In the genomic region with DNA sequence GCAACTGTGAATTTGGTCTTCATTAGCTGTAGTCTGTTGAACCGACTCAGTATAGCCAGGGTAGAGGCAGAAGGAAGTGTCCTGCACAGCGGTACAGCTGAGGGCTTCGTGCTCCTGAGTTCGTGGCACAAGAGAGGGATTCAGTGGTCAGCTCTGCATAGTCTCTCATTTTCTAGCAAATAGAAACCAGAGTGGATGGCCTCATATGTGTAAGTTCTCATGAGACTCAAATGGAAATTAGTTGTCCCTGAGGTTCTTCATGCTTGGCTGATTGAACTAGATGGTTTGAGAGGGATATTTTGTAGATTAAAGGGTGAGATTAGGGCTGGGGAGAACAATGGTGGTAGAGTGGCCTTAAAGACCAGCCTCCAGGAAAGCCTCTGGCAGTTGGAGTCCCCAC, we compare ENCODE assay signal across 13 cellular contexts. TPM values are rescaled to one million over a fixed set of nuclear protein-coding genes. Genes with fewer than 3 reads are reported as not detected.
DNase-seq lines count a peak whose midpoint lies in the region; ATAC-seq and TF ChIP-seq lines count a peak whose summit lies in the region.
"Had no signal": no experiment of that assay in that cellular context is flagged by ENCODE, and none has a peak within 500 bp of the region (broad histone marks: within the 10 kb centered on the region; RNA-seq: fewer than 3 reads in every experiment).

No MANE protein-coding gene starts in this region.

- TF ChIP-seq EP300 in suprapubic skin (IDR thresholded peaks at IDR 0.05) (no peak), tibial nerve (IDR thresholded peaks at IDR 0.05) (no peak)

- H3K4me1 ChIP-seq in trophoblast cell (ENCODE audit: control insufficient read depth in 1 of 2, insufficient read depth in 2 of 2, low read length in 2 of 2) = peaks cover 3 to 7% of the 10 kb centered on the region in 2 experiments
- H3K4me1 ChIP-seq in suprapubic skin = peaks cover 23% of the 10 kb centered on the region
- H3K4me1 ChIP-seq in tibial nerve = peaks cover 0 to 44% (median 10%) of the 10 kb centered on the region in 4 donors

- no peak overlapping the region for H4K8ac ChIP-seq in trophoblast cell (ENCODE audit: low read depth, low read length)

- H2BK5ac ChIP-seq in trophoblast cell (ENCODE audit: low read depth, low read length, poor library complexity) = no peak overlapping the region

- no peak overlapping the region for H3K9ac ChIP-seq in trophoblast cell (ENCODE audit: low read length)

- H2AK5ac ChIP-seq in trophoblast cell (ENCODE audit: low read length) = no peak overlapping the region

- ATAC-seq in GM18511 (IDR thresholded peaks at IDR 0.05; ENCODE audit: unreplicated experiment) = peak; percentile 64
- ATAC-seq in GM21528 (IDR thresholded peaks at IDR 0.05; ENCODE audit: low FRiP score, unreplicated experiment) = peak; percentile 46
- peak; percentile 47 for ATAC-seq in HG03196 (IDR thresholded peaks at IDR 0.05; ENCODE audit: unreplicated experiment)
- ATAC-seq in HG03521 (IDR thresholded peaks at IDR 0.05; ENCODE audit: unreplicated experiment) = no peak

- TF ChIP-seq CTCF in suprapubic skin (IDR thresholded peaks at IDR 0.05) (no peak), tibial nerve (IDR thresholded peaks at IDR 0.05) (no peak)

- H3K4me3 ChIP-seq in trophoblast cell (ENCODE audit: low read depth, low read length) (no peak overlapping the region), suprapubic skin (no peak overlapping the region), tibial nerve (no peak overlapping the region)
- H3K4me3 ChIP-seq: vagina had no signal

- no peaks in the 10 kb centered on the region for H3K79me1 ChIP-seq in trophoblast cell (ENCODE audit: low read length)

- H3K18ac ChIP-seq in trophoblast cell (ENCODE audit: low read length) = no peak overlapping the region

- H3K23ac ChIP-seq in trophoblast cell (ENCODE audit: low read length) = no peak overlapping the region

- no peak overlapping the region for H2BK120ac ChIP-seq in trophoblast cell (ENCODE audit: insufficient read depth, low read length, poor library complexity)

- H2AFZ ChIP-seq in trophoblast cell (ENCODE audit: insufficient read depth, low read length, poor library complexity) = no peak overlapping the region

- no peak overlapping the region for H4K91ac ChIP-seq in trophoblast cell (ENCODE audit: low read depth, low read length)

- peak overlapping the region; percentile 13 for H3K4ac ChIP-seq in trophoblast cell (ENCODE audit: low read depth, low read length)

- TF ChIP-seq POLR2A in suprapubic skin (IDR thresholded peaks at IDR 0.05) (no peak), tibial nerve (IDR thresholded peaks at IDR 0.05) (no peak)

- no CpG with 5 or more reads among the region's 4 CpGs for WGBS in trophoblast cell (ENCODE audit: extremely low coverage, insufficient coverage, insufficient read length)
- WGBS in suprapubic skin = 98% methylated on average over 4 of the region's 4 CpGs
- 94 to 96% methylated on average over 4 of the region's 4 CpGs for WGBS in tibial nerve, 2 donors

- peaks cover 13 to 21% of the 10 kb centered on the region in 2 experiments for H3K36me3 ChIP-seq in trophoblast cell (ENCODE audit: control insufficient read depth in 1 of 2, insufficient read depth in 2 of 2, low read length in 2 of 2)
- H3K36me3 ChIP-seq in suprapubic skin = peaks cover 9% of the 10 kb centered on the region
- peaks cover 0 to 13% (median 0%) of the 10 kb centered on the region in 3 donors for H3K36me3 ChIP-seq in tibial nerve
- H3K36me3 ChIP-seq: vagina had no signal

- no peak overlapping the region for H3K27ac ChIP-seq in trophoblast cell (ENCODE audit: low read depth, low read length)
- H3K27ac ChIP-seq in suprapubic skin = no peak overlapping the region
- no peak overlapping the region for H3K27ac ChIP-seq in tibial nerve
- H3K27ac ChIP-seq: vagina had no signal

- H3K4me2 ChIP-seq in trophoblast cell (ENCODE audit: low read length) = no peak overlapping the region

- H3K14ac ChIP-seq in trophoblast cell (ENCODE audit: low read length) = no peak overlapping the region

- no peak overlapping the region for H2BK12ac ChIP-seq in trophoblast cell (ENCODE audit: low read length)

- DNase-seq in trophoblast cell = no peak
- no peak for DNase-seq in suprapubic skin (ENCODE audit: low spot score in 2 of 2)
- no peak for DNase-seq in NK-92 treated with Interleukin-12 subunit alpha and Interleukin-12 subunit beta, amount 100 ng/mL, for 24 hours (lab: John Stamatoyannopoulos, UW)
- DNase-seq in tibial nerve (ENCODE audit: low spot score in 2 of 2) = no peak
- DNase-seq: activated T-cell treated with anti-CD3 and anti-CD28 coated beads, Interleukin-2, amount 50 U/mL, for 24 hours; DMS53; H9; NCI-H510A had no signal

- H3K27me3 ChIP-seq in trophoblast cell (ENCODE audit: insufficient read depth, low read length) = no peaks in the 10 kb centered on the region
- H3K27me3 ChIP-seq in suprapubic skin = no peaks in the 10 kb centered on the region
- H3K27me3 ChIP-seq in tibial nerve = no peaks in the 10 kb centered on the region
- H3K27me3 ChIP-seq: vagina had no signal

- H3K9me3 ChIP-seq in trophoblast cell (ENCODE audit: insufficient read depth, low read depth, low read length) = peaks cover 2% of the 10 kb centered on the region
- H3K9me3 ChIP-seq in suprapubic skin = no peaks in the 10 kb centered on the region
- no peaks in the 10 kb centered on the region for H3K9me3 ChIP-seq in tibial nerve
- H3K9me3 ChIP-seq: vagina had no signal

- H4K12ac ChIP-seq in trophoblast cell (ENCODE audit: low read depth, low read length) = no peak overlapping the region

- H3K79me2 ChIP-seq in trophoblast cell (ENCODE audit: control insufficient read depth, insufficient read depth, low read length, poor library complexity) = peaks cover 4% of the 10 kb centered on the region

RNA-seq across cellular contexts. Expression of a gene that starts 50.5 kb away (rescaled TPM):
- polyA plus RNA-seq in trophoblast cell (2013) = 34.5 and 34.7 TPM in 2 replicates
- total RNA-seq in suprapubic skin (100 to 1,000 TPM in 2 of 4 donors, 10 to 100 TPM in 2; 72.1 to 210 (median 99.6) TPM), tibial nerve (100 to 1,000 TPM in 3 of 4 donors, 10 to 100 TPM in 1; 88.7 to 119 (median 110) TPM)
